1 cellular context compared by ENCODE assay signal in genomic region chr19:18731562-18732008, GRCh38.
TF ChIP-seq lines count a peak whose summit lies in the region.

No MANE protein-coding gene starts in this region.

TF ChIP-seq in HepG2, 621 proteins besides CTCF, POLR2A, EP300 and RAD21 (continued from another document and continues in another):
- no peak for TF ChIP-seq ATF3 (CRISPR knock-in tag; IDR thresholded peaks at IDR 0.05)
- 0 out of 2 replicates have a peak, but pooled peaks have one; percentile 27 for TF ChIP-seq ZNF547 (CRISPR knock-in tag; IDR thresholded peaks at IDR 0.05)
- no peak for TF ChIP-seq DNMT1 (CRISPR knock-in tag; IDR thresholded peaks at IDR 0.05)
- no peak for TF ChIP-seq USF2 (IDR thresholded peaks at IDR 0.05; ENCODE audit: low read depth, low read length)
- TF ChIP-seq USF2 (CRISPR knock-in tag; IDR thresholded peaks at IDR 0.05; ENCODE audit: borderline replicate concordance): no peak
- TF ChIP-seq ZNF577 (CRISPR knock-in tag; IDR thresholded peaks at IDR 0.05; ENCODE audit: borderline replicate concordance, low read depth): no peak
- no peak for TF ChIP-seq ISL2 (CRISPR knock-in tag; IDR thresholded peaks at IDR 0.05)
- no peak for TF ChIP-seq LCORL (IDR thresholded peaks at IDR 0.05)
- peak; percentile 79 for TF ChIP-seq LCORL (CRISPR knock-in tag; IDR thresholded peaks at IDR 0.05)
- no peak for TF ChIP-seq ZNF101 (CRISPR knock-in tag; IDR thresholded peaks at IDR 0.05; ENCODE audit: borderline replicate concordance, low read depth)
- no peak for TF ChIP-seq ZNF841 (CRISPR knock-in tag; IDR thresholded peaks at IDR 0.05; ENCODE audit: borderline replicate concordance)
- TF ChIP-seq MEIS2 (CRISPR knock-in tag; IDR thresholded peaks at IDR 0.05): 0 out of 2 replicates have a peak, but pooled peaks have one; percentile 36
- no peak for TF ChIP-seq ZKSCAN1 (IDR thresholded peaks at IDR 0.05; ENCODE audit: low read length)
- TF ChIP-seq ZNF776 (CRISPR knock-in tag; IDR thresholded peaks at IDR 0.05): no peak
- no peak for TF ChIP-seq CEBPZ (IDR thresholded peaks at IDR 0.05; ENCODE audit: low read length)
- TF ChIP-seq ZNF407 (CRISPR knock-in tag; IDR thresholded peaks at IDR 0.05; ENCODE audit: not compliant biosample characterization): no peak
- no peak for TF ChIP-seq ZNF597 (CRISPR knock-in tag; IDR thresholded peaks at IDR 0.05)
- peak; percentile 55; the same call in 1 of the 2 replicates for TF ChIP-seq KDM5B (CRISPR knock-in tag; IDR thresholded peaks at IDR 0.05; ENCODE audit: borderline replicate concordance)
- no peak for TF ChIP-seq POLR2AphosphoS5 (IDR thresholded peaks at IDR 0.05; ENCODE audit: low read depth, low read length)
- no peak; the same call in 1 of the 2 replicates for TF ChIP-seq FOXK1 (CRISPR knock-in tag; IDR thresholded peaks at IDR 0.05; ENCODE audit: borderline replicate concordance, low read depth)
- no peak for TF ChIP-seq AGO2 (optimal IDR thresholded peaks at IDR 0.05; ENCODE audit: low read depth, low read length)
- TF ChIP-seq ZNF18 (CRISPR knock-in tag; IDR thresholded peaks at IDR 0.05; ENCODE audit: insufficient replicate concordance): no peak
- no peak for TF ChIP-seq ZNF326 (CRISPR knock-in tag; IDR thresholded peaks at IDR 0.05; ENCODE audit: borderline replicate concordance)
- TF ChIP-seq ZNF24 (IDR thresholded peaks at IDR 0.05): no peak
- no peak for TF ChIP-seq IRF1 (CRISPR knock-in tag; IDR thresholded peaks at IDR 0.05; ENCODE audit: low read depth)
- TF ChIP-seq ZNF263 (CRISPR knock-in tag; IDR thresholded peaks at IDR 0.05): peak; percentile 64; the same call in 1 of the 2 replicates
- no peak for TF ChIP-seq HCFC1 (IDR thresholded peaks at IDR 0.05; ENCODE audit: low read depth, low read length)
- TF ChIP-seq ZNF567 (CRISPR knock-in tag; IDR thresholded peaks at IDR 0.05; ENCODE audit: borderline replicate concordance): no peak
- no peak for TF ChIP-seq NFYB (CRISPR knock-in tag; IDR thresholded peaks at IDR 0.05)
- no peak for TF ChIP-seq SRSF9 (IDR thresholded peaks at IDR 0.05; ENCODE audit: borderline replicate concordance, insufficient read depth, low read depth, low read length, poor library complexity, severe bottlenecking)
- no peak for TF ChIP-seq ZNF124 (CRISPR knock-in tag; IDR thresholded peaks at IDR 0.05)
- TF ChIP-seq ZSCAN5A (CRISPR knock-in tag; IDR thresholded peaks at IDR 0.05; ENCODE audit: borderline replicate concordance): no peak
- 0 out of 2 replicates have a peak, but pooled peaks have one; percentile 45 for TF ChIP-seq MIXL1 (CRISPR knock-in tag; IDR thresholded peaks at IDR 0.05)
- TF ChIP-seq CBX2 (IDR thresholded peaks at IDR 0.05; ENCODE audit: low read depth, low read length): no peak
- TF ChIP-seq CBX2 (CRISPR knock-in tag; IDR thresholded peaks at IDR 0.05; ENCODE audit: low read depth): no peak
- no peak for TF ChIP-seq NFE2L2 (IDR thresholded peaks at IDR 0.05; ENCODE audit: low read length)
- no peak for TF ChIP-seq RFX1 (IDR thresholded peaks at IDR 0.05)
- no peak for TF ChIP-seq BRD4 (CRISPR knock-in tag; IDR thresholded peaks at IDR 0.05)
- peak; percentile 56; the same call in 1 of the 2 replicates for TF ChIP-seq DPF2 (CRISPR knock-in tag; IDR thresholded peaks at IDR 0.05; ENCODE audit: borderline replicate concordance, low read depth)
- no peak; the same call in 1 of the 2 replicates for TF ChIP-seq ARHGAP35 (CRISPR knock-in tag; IDR thresholded peaks at IDR 0.05; ENCODE audit: borderline replicate concordance)
- no peak for TF ChIP-seq ARID2 (CRISPR knock-in tag; IDR thresholded peaks at IDR 0.05; ENCODE audit: borderline replicate concordance)
